Comparison of ENCODE assay signal across 8 cellular contexts in genomic region chr1:161962094-161962887, GRCh38.
A peak's percentile ranks its signal among the peaks of the same experiment; 100 is the strongest.
DNase-seq lines count a peak whose midpoint lies in the region; ATAC-seq, FAIRE-seq and TF ChIP-seq lines count a peak whose summit lies in the region.

No MANE protein-coding gene starts in this region.

- peaks cover 14 to 17% of the 10 kb centered on the region in 2 donors for H3K4me1 Mint-ChIP-seq in effector memory CD8-positive, alpha-beta T cell (ENCODE audit: low read depth in 2 of 2)
- H3K4me1 Mint-ChIP-seq in WTC11 = peaks cover 11% of the 10 kb centered on the region

- H3K27ac ChIP-seq in SJSA1 (peak overlapping the region; percentile 99), rectal smooth muscle tissue (ENCODE audit: low read depth, low read length) (peak overlapping the region; percentile 71)

- peak overlapping the region; percentile 82 to 90 for H3K27ac Mint-ChIP-seq in effector memory CD8-positive, alpha-beta T cell
- H3K27ac Mint-ChIP-seq in WTC11 = no peak overlapping the region

- DNase-seq in GM18507 (ENCODE audit: extremely low spot score, insufficient read length, low read depth) = peak; percentile 36
- peak; percentile 73 to 85 for DNase-seq in SJSA1 (ENCODE audit: low read depth in 1 of 2, low spot score in 2 of 2)
- DNase-seq in effector memory CD8-positive, alpha-beta T cell = no peak
- no peak for DNase-seq in NCI-H1048 (lab: John Stamatoyannopoulos, UW)
- no peak for DNase-seq in WTC11 (ENCODE audit: low spot score)
- no peak for DNase-seq in middle frontal gyrus (ENCODE audit: extremely low spot score, low spot score)

- peak overlapping the region; percentile 79 to 85 for H3K4me3 Mint-ChIP-seq in effector memory CD8-positive, alpha-beta T cell
- H3K4me3 Mint-ChIP-seq in WTC11 = no peak overlapping the region

- TF ChIP-seq CTCF in WTC11 (IDR thresholded peaks at IDR 0.05) = no peak

- H3K4me3 ChIP-seq in SJSA1 (peak overlapping the region; percentile 28), rectal smooth muscle tissue (ENCODE audit: low read length) (peak overlapping the region; percentile 9)

- H3K9me3 Mint-ChIP-seq in effector memory CD8-positive, alpha-beta T cell = no peaks in the 10 kb centered on the region
- H3K9me3 Mint-ChIP-seq in WTC11 = no peaks in the 10 kb centered on the region

- FAIRE-seq in GM18507 (lab: Jason Lieb, UNC) = peak; percentile 84

- H3K36me3 ChIP-seq in SJSA1 (peaks cover 7% of the 10 kb centered on the region), rectal smooth muscle tissue (ENCODE audit: control insufficient read depth, insufficient read depth, low read length) (no peaks in the 10 kb centered on the region)

- ATAC-seq in HG02759 (IDR thresholded peaks at IDR 0.05; ENCODE audit: unreplicated experiment) (peak; percentile 90), WTC11 (no peak)
- peak; percentile 37 for ATAC-seq in effector memory CD8-positive, alpha-beta T cell (replicated peaks)

- no peaks in the 10 kb centered on the region for H3K9me3 ChIP-seq in SJSA1 (replicated peaks)

- no peak overlapping the region for H3K9ac ChIP-seq in rectal smooth muscle tissue (ENCODE audit: low read length)

- H3K36me3 Mint-ChIP-seq in effector memory CD8-positive, alpha-beta T cell (ENCODE audit: insufficient read depth) = peaks cover 22% of the 10 kb centered on the region
- H3K36me3 Mint-ChIP-seq in WTC11 = peaks cover 2% of the 10 kb centered on the region; the same call in 1 of the 2 replicates

- CTCF ChIA-PET in WTC11 (lab: Charles Lee) = interaction anchor here (2.0 kb wide), 1 partner anchor 75 kb away, joined by 7 read pairs; no protein-coding TSS in a partner anchor

- H3K27me3 ChIP-seq in SJSA1 (replicated peaks) (no peaks in the 10 kb centered on the region), rectal smooth muscle tissue (ENCODE audit: control insufficient read depth, insufficient read depth, low read length) (no peaks in the 10 kb centered on the region)

- H3K4me1 ChIP-seq in SJSA1 (replicated peaks) (peaks cover 27% of the 10 kb centered on the region), rectal smooth muscle tissue (ENCODE audit: control insufficient read depth, insufficient read depth, low read length) (peaks cover 6% of the 10 kb centered on the region)

- POLR2A ChIA-PET in WTC11 (lab: Charles Lee) = no interaction called here

- H3K27me3 Mint-ChIP-seq in effector memory CD8-positive, alpha-beta T cell = no peaks in the 10 kb centered on the region
- H3K27me3 Mint-ChIP-seq in WTC11 (ENCODE audit: low read depth) = no peaks in the 10 kb centered on the region

TF ChIP-seq in WTC11, 78 proteins besides CTCF, POLR2A, EP300 and RAD21:
- TF ChIP-seq ERG (CRISPR knock-in tag; IDR thresholded peaks at IDR 0.05) (no peak), E2F1 (CRISPR knock-in tag; IDR thresholded peaks at IDR 0.05) (no peak), NFE2L1 (CRISPR knock-in tag; IDR thresholded peaks at IDR 0.05) (no peak), ZNF425 (CRISPR knock-in tag; conservative IDR thresholded peaks at IDR 0.05) (no peak), IRF2 (CRISPR knock-in tag; IDR thresholded peaks at IDR 0.05; ENCODE audit: borderline replicate concordance, low read depth) (no peak), OVOL2 (CRISPR knock-in tag; IDR thresholded peaks at IDR 0.05; ENCODE audit: borderline replicate concordance) (no peak), TEAD4 (CRISPR knock-in tag; IDR thresholded peaks at IDR 0.05) (no peak), ZNF121 (CRISPR knock-in tag; IDR thresholded peaks at IDR 0.05) (no peak), ATF1 (CRISPR knock-in tag; IDR thresholded peaks at IDR 0.05) (no peak), SMAD3 (CRISPR knock-in tag; IDR thresholded peaks at IDR 0.05; ENCODE audit: borderline replicate concordance) (no peak)

Comparison
In these comparisons a context has a peak if more than half of its experiments do, and no peak if none do; other contexts are left out.
1. DNase-seq: peak in GM18507 (single experiment) and SJSA1 (2 of 2); none in effector memory CD8-positive, alpha-beta T cell (0 of 3), NCI-H1048 (single experiment), WTC11 (single experiment) and middle frontal gyrus (single experiment).